8 cellular contexts compared by ENCODE assay signal in genomic region chr10:114525368-114525949, GRCh38.
DNase-seq lines count a peak whose midpoint lies in the region; ATAC-seq, FAIRE-seq and TF ChIP-seq lines count a peak whose summit lies in the region.

No MANE protein-coding gene starts in this region.

- no peak overlapping the region for H2AFZ ChIP-seq in keratinocyte (ENCODE audit: control insufficient read depth, low read length)

- TF ChIP-seq POLR2A in thyroid gland (IDR thresholded peaks at IDR 0.05), result peak in 1 of 2 donors; percentile 50

- no peaks in the 10 kb centered on the region for H3K9me3 Mint-ChIP-seq in activated T-cell treated with anti-CD3 and anti-CD28 coated beads, Interleukin-2, amount 50 U/mL, for 4 hours
- H3K9me3 Mint-ChIP-seq in activated naive CD4-positive, alpha-beta T cell treated with anti-CD3 and anti-CD28 coated beads, Interleukin-2, amount 50 U/mL, for 72 hours, result no peaks in the 10 kb centered on the region

- 24 to 29% methylated on average over 8 of the region's 8 CpGs for WGBS in thyroid gland, 2 donors

- intact Hi-C loops in thyroid gland (cut with DNase I), result no loop called here

- H3K36me3 ChIP-seq in keratinocyte (ENCODE audit: control insufficient read depth in 2 of 2, extremely low read depth in 1 of 2, insufficient read depth in 2 of 2, low read length in 2 of 2) (peaks cover 0 to 1% of the 10 kb centered on the region in 2 experiments), thyroid gland (no peaks in the 10 kb centered on the region)

- H3K4me2 ChIP-seq in keratinocyte (ENCODE audit: control insufficient read depth, extremely low read depth, insufficient read depth, low read depth, low read length), result peak overlapping the region; percentile 99

- DNase-seq in activated T-cell treated with anti-CD3 and anti-CD28 coated beads, Interleukin-2, amount 50 U/mL, for 4 hours, result no peak
- no peak for DNase-seq in activated T-cell treated with anti-CD3 and anti-CD28 coated beads, Interleukin-2, amount 50 U/mL, for 48 hours
- DNase-seq in activated naive CD4-positive, alpha-beta T cell treated with anti-CD3 and anti-CD28 coated beads, Interleukin-2, amount 50 U/mL, for 72 hours (ENCODE audit: low spot score in 2 of 2), result no peak
- no peak for DNase-seq in keratinocyte (ENCODE audit: low read depth, low spot score)
- DNase-seq in thyroid gland, result peak; percentile 43 to 55
- DNase-seq in activated effector memory CD4-positive, alpha-beta T cell treated with anti-CD3 and anti-CD28 coated beads, Interleukin-2, amount 50 U/mL, for 16 hours, result no peak

- H3K27me3 Mint-ChIP-seq in activated T-cell treated with anti-CD3 and anti-CD28 coated beads, Interleukin-2, amount 50 U/mL, for 4 hours (ENCODE audit: low read depth), result no peaks in the 10 kb centered on the region

- H3K4me1 ChIP-seq in keratinocyte (ENCODE audit: control insufficient read depth, extremely low read depth, insufficient read depth, low read length) (peaks cover 16% of the 10 kb centered on the region), thyroid gland (peaks cover 15 to 44% of the 10 kb centered on the region in 2 donors)

- no peaks in the 10 kb centered on the region for H3K9me3 ChIP-seq in keratinocyte (ENCODE audit: control insufficient read depth, low read depth, low read length)
- no peaks in the 10 kb centered on the region for H3K9me3 ChIP-seq in thyroid gland

- FAIRE-seq in keratinocyte (lab: Jason Lieb, UNC), result peak; percentile 56

- peak overlapping the region; percentile 90 for H3K4me3 Mint-ChIP-seq in activated T-cell treated with anti-CD3 and anti-CD28 coated beads, Interleukin-2, amount 50 U/mL, for 4 hours

- H3K9me1 ChIP-seq in keratinocyte (ENCODE audit: control insufficient read depth, extremely low read depth, insufficient read depth, low read length), result no peaks in the 10 kb centered on the region

- TF ChIP-seq CTCF in keratinocyte (optimal IDR thresholded peaks at IDR 0.05 in 1 of 3, IDR thresholded peaks at IDR 0.05 in 1 of 3, conservative IDR thresholded peaks at IDR 0.05 in 1 of 3; ENCODE audit: extremely low read depth in 1 of 3, insufficient read depth in 2 of 3, low read length in 3 of 3) (no peak), thyroid gland (IDR thresholded peaks at IDR 0.05) (no peak)

- peak overlapping the region; percentile 94 for H3K9ac ChIP-seq in keratinocyte (ENCODE audit: control insufficient read depth, extremely low read depth, insufficient read depth, low read length)

- H3K79me2 ChIP-seq in keratinocyte (ENCODE audit: control insufficient read depth, insufficient read depth, low read length), result peaks cover 30% of the 10 kb centered on the region

- dilution Hi-C loops in keratinocyte (cut with MboI; ENCODE audit: extremely low pct_ligation_motif_present, low sequenced_read_pairs), result no loop called here

- ATAC-seq in activated T-cell treated with anti-CD3 and anti-CD28 coated beads, Interleukin-2, amount 50 U/mL, for 4 hours, result no peak
- ATAC-seq in activated naive CD4-positive, alpha-beta T cell treated with anti-CD3 and anti-CD28 coated beads, Interleukin-2, amount 50 U/mL, for 72 hours, result peak in 1 of 2 donors; percentile 1
- ATAC-seq in GM18861 (IDR thresholded peaks at IDR 0.05; ENCODE audit: unreplicated experiment), result no peak
- no peak for ATAC-seq in HG03520 (IDR thresholded peaks at IDR 0.05; ENCODE audit: unreplicated experiment)

- H3K27ac ChIP-seq in keratinocyte (ENCODE audit: control insufficient read depth, insufficient read depth, low read length) (peak overlapping the region; percentile 96), thyroid gland (peak overlapping the region; percentile 85 to 98 (median 86))

- H3K4me3 ChIP-seq in keratinocyte (ENCODE audit: control insufficient read depth in 2 of 3, extremely low read depth in 1 of 3, insufficient read depth in 2 of 3, low read depth in 1 of 3, low read length in 3 of 3) (peak overlapping the region; percentile 58 to 97 (median 86)), thyroid gland (replicated peaks in 1 of 3) (peak overlapping the region in 2 of 3 donors; percentile 41 to 53)

- H3K36me3 Mint-ChIP-seq in activated T-cell treated with anti-CD3 and anti-CD28 coated beads, Interleukin-2, amount 50 U/mL, for 4 hours (ENCODE audit: insufficient read depth), result peaks cover 4% of the 10 kb centered on the region
- peaks cover 26 to 31% of the 10 kb centered on the region in 2 donors for H3K36me3 Mint-ChIP-seq in activated naive CD4-positive, alpha-beta T cell treated with anti-CD3 and anti-CD28 coated beads, Interleukin-2, amount 50 U/mL, for 72 hours

- peak overlapping the region; percentile 99 to 100 for H3K27ac Mint-ChIP-seq in activated naive CD4-positive, alpha-beta T cell treated with anti-CD3 and anti-CD28 coated beads, Interleukin-2, amount 50 U/mL, for 72 hours

- H3K4me1 Mint-ChIP-seq in activated T-cell treated with anti-CD3 and anti-CD28 coated beads, Interleukin-2, amount 50 U/mL, for 4 hours (ENCODE audit: low read depth), result peaks cover 71% of the 10 kb centered on the region

- H4K20me1 ChIP-seq in keratinocyte (ENCODE audit: control insufficient read depth, extremely low read depth, insufficient read depth, low read length), result no peaks in the 10 kb centered on the region

- H3K27me3 ChIP-seq in keratinocyte (ENCODE audit: control insufficient read depth, extremely low read depth, insufficient read depth, low read length) (no peaks in the 10 kb centered on the region), thyroid gland (no peaks in the 10 kb centered on the region)

Comparison
In these comparisons a context has a peak if more than half of its experiments do, and no peak if none do; other contexts are left out.
1. DNase-seq: peak in thyroid gland (2 of 2); none in activated T-cell treated with anti-CD3 and anti-CD28 coated beads, Interleukin-2, amount 50 U/mL, for 4 hours (single experiment), activated T-cell treated with anti-CD3 and anti-CD28 coated beads, Interleukin-2, amount 50 U/mL, for 48 hours (0 of 2), activated naive CD4-positive, alpha-beta T cell treated with anti-CD3 and anti-CD28 coated beads, Interleukin-2, amount 50 U/mL, for 72 hours (0 of 2), keratinocyte (single experiment) and activated effector memory CD4-positive, alpha-beta T cell treated with anti-CD3 and anti-CD28 coated beads, Interleukin-2, amount 50 U/mL, for 16 hours (single experiment).